ENCODE assay signal across 1 cellular context in genomic region chr5:16152601-16153568, GRCh38.
TF ChIP-seq lines count a peak whose summit lies in the region.

No MANE protein-coding gene starts in this region.

TF ChIP-seq in GM23338, 12 proteins besides CTCF, POLR2A, EP300 and RAD21 (continued from another document):
- TF ChIP-seq ZNF462 (CRISPR knock-in tag; IDR thresholded peaks at IDR 0.05) (no peak), ETS1 (IDR thresholded peaks at IDR 0.05) (no peak), JUNB (IDR thresholded peaks at IDR 0.05; ENCODE audit: unreplicated experiment) (no peak), NANOG (IDR thresholded peaks at IDR 0.05; ENCODE audit: borderline replicate concordance) (no peak), CREB1 (CRISPR knock-in tag; IDR thresholded peaks at IDR 0.05; ENCODE audit: low read depth) (no peak)
